ENCODE assay signal across 8 cellular contexts in the genomic region with DNA sequence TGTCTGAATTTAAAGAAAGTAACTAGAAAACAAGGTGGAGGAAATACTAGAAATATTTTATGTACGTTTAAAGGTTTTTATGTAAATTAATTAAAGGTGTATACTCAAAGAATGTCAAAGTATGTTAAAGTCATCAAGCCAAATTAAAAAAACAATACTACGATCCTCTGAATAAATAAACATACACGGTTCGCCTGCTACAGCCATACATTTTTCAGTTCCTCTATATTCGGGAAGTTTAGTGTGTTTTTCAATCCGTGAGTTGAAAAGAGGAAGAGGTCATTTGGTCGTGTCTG. TPM values are rescaled to one million over a fixed set of nuclear protein-coding genes. Genes with fewer than 3 reads are reported as not detected.
DNase-seq lines count a peak whose midpoint lies in the region; ATAC-seq and TF ChIP-seq lines count a peak whose summit lies in the region.

No MANE protein-coding gene starts in this region.

- H3K27ac Mint-ChIP-seq in stimulated activated naive CD8-positive, alpha-beta T cell treated with anti-CD3 and anti-CD28 coated beads, Interleukin-15, Interleukin-2, amounts not matched to agents 100 ng/mL and 50 ng/mL, for 24 hours = peak overlapping the region; percentile 79
- H3K27ac Mint-ChIP-seq in MCF 10A (ENCODE audit: low read depth, unreplicated experiment) = peak overlapping the region; percentile 82

- no peak for ATAC-seq in stimulated activated naive CD8-positive, alpha-beta T cell treated with anti-CD3 and anti-CD28 coated beads, Interleukin-15, Interleukin-2, amounts not matched to agents 100 U/mL and 50 U/mL, for 24 hours
- no peak for ATAC-seq in GM19467 (IDR thresholded peaks at IDR 0.05; ENCODE audit: unreplicated experiment)

- peaks cover 5% of the 10 kb centered on the region for H3K27me3 Mint-ChIP-seq in stimulated activated naive CD8-positive, alpha-beta T cell treated with anti-CD3 and anti-CD28 coated beads, Interleukin-15, Interleukin-2, amounts not matched to agents 100 ng/mL and 50 ng/mL, for 24 hours
- no peaks in the 10 kb centered on the region for H3K27me3 Mint-ChIP-seq in MCF 10A (ENCODE audit: insufficient read depth, unreplicated experiment)

- no peak for TF ChIP-seq CTCF in MCF 10A (IDR thresholded peaks at IDR 0.05; ENCODE audit: unreplicated experiment)

- intact Hi-C loops in MCF 10A (cut with micrococcal nuclease) = no loop called here

- H3K4me3 ChIP-seq in mononuclear cell (ENCODE audit: low read length) = peak overlapping the region; percentile 79

- H3K9me3 ChIP-seq in mononuclear cell (ENCODE audit: low read depth, low read length) = no peaks in the 10 kb centered on the region

- peaks cover 12% of the 10 kb centered on the region for H3K36me3 Mint-ChIP-seq in stimulated activated naive CD8-positive, alpha-beta T cell treated with anti-CD3 and anti-CD28 coated beads, Interleukin-15, Interleukin-2, amounts not matched to agents 100 ng/mL and 50 ng/mL, for 24 hours (ENCODE audit: low read depth)
- H3K36me3 Mint-ChIP-seq in MCF 10A (ENCODE audit: insufficient read depth, unreplicated experiment) = no peaks in the 10 kb centered on the region

- POLR2A ChIA-PET in MCF 10A (lab: Yijun Ruan, JAX) = interaction anchor here (0.7 to 4.5 kb wide), 15 partner anchors 13 to 311 kb away, joined by 3 to 66 read pairs (median 4); a partner anchor contains a TSS

- CTCF ChIA-PET in MCF 10A (lab: Yijun Ruan, JAX) = interaction anchor here (0.6 to 1.7 kb wide), 3 partner anchors 18 to 28 kb away, joined by 4 to 6 read pairs (median 4); no protein-coding TSS in a partner anchor

- no TSS peak for BruUV-seq in MCF 10A (replicated peaks; lab: Mats Ljungman, UMichigan)

- H3K9me3 Mint-ChIP-seq in stimulated activated naive CD8-positive, alpha-beta T cell treated with anti-CD3 and anti-CD28 coated beads, Interleukin-15, Interleukin-2, amounts not matched to agents 100 ng/mL and 50 ng/mL, for 24 hours = no peaks in the 10 kb centered on the region
- no peaks in the 10 kb centered on the region for H3K9me3 Mint-ChIP-seq in MCF 10A (ENCODE audit: unreplicated experiment)

- DNase-seq in stimulated activated naive CD8-positive, alpha-beta T cell treated with anti-CD3 and anti-CD28 coated beads, Interleukin-15, Interleukin-2, amounts not matched to agents 100 U/mL and 50 U/mL, for 24 hours = no peak
- DNase-seq in MCF 10A (ENCODE audit: unreplicated experiment) (no peak), NCI-H2107 treated with DMSO at 0.1 percent for 48 hours (lab: John Stamatoyannopoulos, UW; ENCODE audit: unreplicated experiment) (no peak), NCI-H1694 (lab: John Stamatoyannopoulos, UW) (no peak)
- no peak for DNase-seq in activated CD4-positive, alpha-beta T cell treated with anti-CD3 and anti-CD28 coated beads, Interleukin-2, amount 50 U/mL, for 1 hour

- H3K4me3 Mint-ChIP-seq in stimulated activated naive CD8-positive, alpha-beta T cell treated with anti-CD3 and anti-CD28 coated beads, Interleukin-15, Interleukin-2, amounts not matched to agents 100 ng/mL and 50 ng/mL, for 24 hours = peak overlapping the region; percentile 87
- H3K4me3 Mint-ChIP-seq in MCF 10A (ENCODE audit: unreplicated experiment) = peak overlapping the region; percentile 92

- peaks cover 46% of the 10 kb centered on the region for H3K4me1 Mint-ChIP-seq in stimulated activated naive CD8-positive, alpha-beta T cell treated with anti-CD3 and anti-CD28 coated beads, Interleukin-15, Interleukin-2, amounts not matched to agents 100 ng/mL and 50 ng/mL, for 24 hours (ENCODE audit: low read depth)
- H3K4me1 Mint-ChIP-seq in MCF 10A (ENCODE audit: insufficient read depth, unreplicated experiment) = peaks cover 32% of the 10 kb centered on the region

- H3K4me1 ChIP-seq in mononuclear cell (ENCODE audit: insufficient read depth, low read length) = peaks cover 49% of the 10 kb centered on the region

- H3K27me3 ChIP-seq in mononuclear cell (ENCODE audit: insufficient read depth, low read length) = no peaks in the 10 kb centered on the region

RNA-seq across cellular contexts. Expression of a gene that starts 0.6 kb away (rescaled TPM):
- total RNA-seq in MCF 10A (2022) (31.3 and 33.0 TPM in 2 replicates), mononuclear cell (19.3 TPM)

RNA-seq across cellular contexts. Expression of a gene that starts 25.8 kb away (rescaled TPM):
- total RNA-seq in MCF 10A (2022) = not detected in 2 replicates
- not detected for total RNA-seq in mononuclear cell

RNA-seq across cellular contexts. Expression of a gene that starts 40.2 kb away (rescaled TPM):
- total RNA-seq in MCF 10A (2022) = not detected in 2 replicates
- not detected for total RNA-seq in mononuclear cell

RNA-seq across cellular contexts. Expression of a gene that starts 57.8 kb away (rescaled TPM):
- total RNA-seq in MCF 10A (2022) (not detected in 2 replicates), mononuclear cell (not detected)
